1 cellular context compared by ENCODE assay signal in the genomic region with DNA sequence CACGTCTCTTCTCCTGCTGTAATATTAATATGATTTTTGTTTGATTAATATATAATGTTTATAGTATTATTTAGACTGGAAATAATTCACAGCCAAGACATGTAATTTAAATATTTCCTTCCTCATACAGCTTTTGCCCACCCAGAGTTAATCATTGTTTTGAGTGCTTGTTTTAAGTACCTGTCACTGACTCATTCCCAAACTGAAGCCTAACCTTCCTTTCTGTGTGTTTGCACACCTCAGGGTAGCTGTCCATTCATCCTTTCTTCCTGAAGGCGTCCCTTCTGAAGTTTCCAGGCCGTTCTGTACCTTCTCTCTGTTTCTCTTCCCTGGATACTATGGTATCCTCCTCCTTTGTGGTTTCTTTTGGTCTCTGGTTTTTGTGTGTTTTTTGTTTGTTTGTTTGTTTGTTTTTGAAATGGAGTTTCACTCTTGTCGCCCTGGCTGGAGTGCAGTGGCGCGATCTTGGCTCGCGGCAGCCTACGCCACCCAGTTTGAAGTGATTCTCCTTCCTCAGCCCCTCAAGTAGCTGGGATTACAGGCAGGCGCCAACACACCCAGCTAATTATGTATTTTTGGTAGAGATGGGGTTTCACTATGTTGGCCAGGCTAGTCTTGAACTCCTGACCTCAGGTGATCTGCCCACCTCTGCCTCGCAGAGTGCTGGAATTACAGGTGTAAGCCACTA.
TF ChIP-seq lines count a peak whose summit lies in the region.

No MANE protein-coding gene starts in this region.

TF ChIP-seq in A549, 52 proteins besides CTCF, POLR2A, EP300 and RAD21:
- TF ChIP-seq FOSL2 (IDR thresholded peaks at IDR 0.05) (no peak), FOSL2 (CRISPR knock-in tag; IDR thresholded peaks at IDR 0.05) (no peak), RCOR1 (IDR thresholded peaks at IDR 0.05; ENCODE audit: low read depth, low read length) (no peak), RFX5 (IDR thresholded peaks at IDR 0.05) (no peak), RARB (CRISPR knock-in tag; IDR thresholded peaks at IDR 0.05) (no peak), HOXB13 (CRISPR knock-in tag; IDR thresholded peaks at IDR 0.05; ENCODE audit: low read depth) (no peak), FOSB (CRISPR knock-in tag; IDR thresholded peaks at IDR 0.05) (no peak), HDAC2 (IDR thresholded peaks at IDR 0.05) (no peak), NPAS2 (CRISPR knock-in tag; IDR thresholded peaks at IDR 0.05; ENCODE audit: borderline replicate concordance) (no peak)
- TF ChIP-seq, protein P1, sequence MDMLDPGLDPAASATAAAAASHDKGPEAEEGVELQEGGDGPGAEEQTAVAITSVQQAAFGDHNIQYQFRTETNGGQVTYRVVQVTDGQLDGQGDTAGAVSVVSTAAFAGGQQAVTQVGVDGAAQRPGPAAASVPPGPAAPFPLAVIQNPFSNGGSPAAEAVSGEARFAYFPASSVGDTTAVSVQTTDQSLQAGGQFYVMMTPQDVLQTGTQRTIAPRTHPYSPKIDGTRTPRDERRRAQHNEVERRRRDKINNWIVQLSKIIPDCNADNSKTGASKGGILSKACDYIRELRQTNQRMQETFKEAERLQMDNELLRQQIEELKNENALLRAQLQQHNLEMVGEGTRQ (IDR thresholded peaks at IDR 0.05): no peak
- TF ChIP-seq, protein P2, sequence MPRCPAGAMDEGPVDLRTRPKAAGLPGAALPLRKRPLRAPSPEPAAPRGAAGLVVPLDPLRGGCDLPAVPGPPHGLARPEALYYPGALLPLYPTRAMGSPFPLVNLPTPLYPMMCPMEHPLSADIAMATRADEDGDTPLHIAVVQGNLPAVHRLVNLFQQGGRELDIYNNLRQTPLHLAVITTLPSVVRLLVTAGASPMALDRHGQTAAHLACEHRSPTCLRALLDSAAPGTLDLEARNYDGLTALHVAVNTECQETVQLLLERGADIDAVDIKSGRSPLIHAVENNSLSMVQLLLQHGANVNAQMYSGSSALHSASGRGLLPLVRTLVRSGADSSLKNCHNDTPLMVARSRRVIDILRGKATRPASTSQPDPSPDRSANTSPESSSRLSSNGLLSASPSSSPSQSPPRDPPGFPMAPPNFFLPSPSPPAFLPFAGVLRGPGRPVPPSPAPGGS (IDR thresholded peaks at IDR 0.05): no peak
